In genomic region chr12:113260127-113260526, GRCh38 we compare ENCODE assay signal across 11 cellular contexts. TPM values are rescaled to one million over a fixed set of nuclear protein-coding genes. Genes with fewer than 3 reads are reported as not detected.
DNase-seq lines count a peak whose midpoint lies in the region; ATAC-seq, FAIRE-seq and TF ChIP-seq lines count a peak whose summit lies in the region.
"Had no signal": no experiment of that assay in that cellular context is flagged by ENCODE, and none has a peak within 500 bp of the region (broad histone marks: within the 10 kb centered on the region; RNA-seq: fewer than 3 reads in every experiment).

No MANE protein-coding gene starts in this region.

- H3K4me2 ChIP-seq in K562 (ENCODE audit: insufficient read depth, low read length), result no peak overlapping the region

- H3K27ac Mint-ChIP-seq in activated naive CD8-positive, alpha-beta T cell, result peak overlapping the region; percentile 83
- no peak overlapping the region for H3K27ac Mint-ChIP-seq in activated naive CD8-positive, alpha-beta T cell treated with anti-CD3 and anti-CD28 coated beads, Interleukin-2, amount 50 U/mL, for 24 hours
- H3K27ac Mint-ChIP-seq: effector memory CD8-positive, alpha-beta T cell had no signal

- TF ChIP-seq CTCF in K562 (IDR thresholded peaks at IDR 0.05 in 2 of 3, conservative IDR thresholded peaks at IDR 0.05 in 1 of 3; ENCODE audit: insufficient read depth in 2 of 3, low read depth in 1 of 3, low read length in 3 of 3) (no peak), upper lobe of left lung (IDR thresholded peaks at IDR 0.05) (no peak)

- FAIRE-seq in K562 (lab: Jason Lieb, UNC), result no peak
- FAIRE-seq: H1 had no signal

- H3K9me3 Mint-ChIP-seq in activated naive CD8-positive, alpha-beta T cell (ENCODE audit: low read depth), result no peaks in the 10 kb centered on the region
- H3K9me3 Mint-ChIP-seq in activated naive CD8-positive, alpha-beta T cell treated with anti-CD3 and anti-CD28 coated beads, Interleukin-2, amount 50 U/mL, for 24 hours, result no peaks in the 10 kb centered on the region
- H3K9me3 Mint-ChIP-seq: effector memory CD8-positive, alpha-beta T cell had no signal

- no peak for TF ChIP-seq EP300 in K562 (IDR thresholded peaks at IDR 0.05; ENCODE audit: low read length)
- no peak for TF ChIP-seq EP300 in upper lobe of left lung (IDR thresholded peaks at IDR 0.05)

- no peak overlapping the region for H3K4me3 ChIP-seq in K562
- H3K4me3 ChIP-seq in upper lobe of left lung, result no peak overlapping the region

- TF ChIP-seq POLR2A in K562 (conservative IDR thresholded peaks at IDR 0.05) (no peak), upper lobe of left lung (IDR thresholded peaks at IDR 0.05) (no peak)

- intact Hi-C loops in K562 (cut with micrococcal nuclease), result no loop called here

- no peak for ATAC-seq in activated naive CD8-positive, alpha-beta T cell treated with anti-CD3 and anti-CD28 coated beads, Interleukin-2, amount 50 U/mL, for 24 hours
- no peak for ATAC-seq in K562
- no peak for ATAC-seq in upper lobe of left lung (ENCODE audit: low FRiP score in 2 of 2)
- ATAC-seq in HG03025 (IDR thresholded peaks at IDR 0.05; ENCODE audit: low FRiP score, unreplicated experiment), result no peak
- ATAC-seq: effector memory CD8-positive, alpha-beta T cell had no signal

- CTCF ChIA-PET in K562 (lab: Yijun Ruan, JAX; ENCODE audit: low intra/inter-chr PET ratio), result no interaction called here

- H2AFZ ChIP-seq in K562 (ENCODE audit: low read depth, low read length), result no peak overlapping the region

- no peaks in the 10 kb centered on the region for H3K27me3 Mint-ChIP-seq in activated naive CD8-positive, alpha-beta T cell
- no peaks in the 10 kb centered on the region for H3K27me3 Mint-ChIP-seq in activated naive CD8-positive, alpha-beta T cell treated with anti-CD3 and anti-CD28 coated beads, Interleukin-2, amount 50 U/mL, for 24 hours
- H3K27me3 Mint-ChIP-seq: effector memory CD8-positive, alpha-beta T cell had no signal

- H3K36me3 Mint-ChIP-seq in activated naive CD8-positive, alpha-beta T cell, result peaks cover 3% of the 10 kb centered on the region
- H3K36me3 Mint-ChIP-seq in activated naive CD8-positive, alpha-beta T cell treated with anti-CD3 and anti-CD28 coated beads, Interleukin-2, amount 50 U/mL, for 24 hours (ENCODE audit: low read depth), result peaks cover 27% of the 10 kb centered on the region

- peaks cover 0 to 4% of the 10 kb centered on the region in 2 experiments; a peak in 3 of 5 replicates for H3K4me1 ChIP-seq in K562 (replicated peaks in 1 of 2; ENCODE audit: control insufficient read depth in 2 of 2, insufficient read depth in 2 of 2, low read length in 2 of 2)
- H3K4me1 ChIP-seq in upper lobe of left lung, result peaks cover 27 to 47% (median 41%) of the 10 kb centered on the region in 4 donors

- peak overlapping the region; percentile 27 for H3K4me3 Mint-ChIP-seq in activated naive CD8-positive, alpha-beta T cell
- H3K4me3 Mint-ChIP-seq in activated naive CD8-positive, alpha-beta T cell treated with anti-CD3 and anti-CD28 coated beads, Interleukin-2, amount 50 U/mL, for 24 hours, result no peak overlapping the region
- H3K4me3 Mint-ChIP-seq: effector memory CD8-positive, alpha-beta T cell had no signal

- H3K9me3 ChIP-seq in K562 (replicated peaks; ENCODE audit: control insufficient read depth, insufficient read depth, low read depth, low read length) (no peaks in the 10 kb centered on the region), upper lobe of left lung (no peaks in the 10 kb centered on the region)

- no TSS peak for BruUV-seq in K562 (replicated peaks; lab: Mats Ljungman, UMichigan)

- H3K9ac ChIP-seq in K562 (ENCODE audit: insufficient read depth in 1 of 2, low read depth in 2 of 2, low read length in 2 of 2), result peak overlapping the region in 1 of 2 experiments; percentile 57; a peak in 2 of 4 replicates

- no peaks in the 10 kb centered on the region for H3K9me1 ChIP-seq in K562 (ENCODE audit: control insufficient read depth, insufficient read depth, low read length)

- in situ Hi-C loops in K562 (cut with MboI), result no loop called here

- H3K4me1 Mint-ChIP-seq in activated naive CD8-positive, alpha-beta T cell (ENCODE audit: low read depth), result peaks cover 42% of the 10 kb centered on the region
- peaks cover 53% of the 10 kb centered on the region for H3K4me1 Mint-ChIP-seq in activated naive CD8-positive, alpha-beta T cell treated with anti-CD3 and anti-CD28 coated beads, Interleukin-2, amount 50 U/mL, for 24 hours

- no peaks in the 10 kb centered on the region for H3K79me2 ChIP-seq in K562 (ENCODE audit: control insufficient read depth, insufficient read depth, low read length)

- no peak overlapping the region for H3K27ac ChIP-seq in K562 (ENCODE audit: extremely low read depth, low read depth, low read length)
- H3K27ac ChIP-seq in upper lobe of left lung, result peak overlapping the region; percentile 13 to 79 (median 59)
- H3K27ac ChIP-seq: C4-2B had no signal

- H3K27me3 ChIP-seq in K562 (ENCODE audit: control insufficient read depth in 2 of 2, insufficient read depth in 2 of 2, low read length in 2 of 2) (no peaks in the 10 kb centered on the region), upper lobe of left lung (no peaks in the 10 kb centered on the region)

- no peaks in the 10 kb centered on the region for H4K20me1 ChIP-seq in K562 (replicated peaks; ENCODE audit: control insufficient read depth, insufficient read depth, low read length)

- no peak for DNase-seq in activated naive CD8-positive, alpha-beta T cell treated with anti-CD3 and anti-CD28 coated beads, Interleukin-2, amount 50 U/mL, for 24 hours
- DNase-seq in K562 (ENCODE audit: extremely low read depth in 1 of 4, low spot score in 3 of 4), result no peak
- DNase-seq in midbrain (lab: John Stamatoyannopoulos, UW), result peak; percentile 50
- DNase-seq in upper lobe of left lung, result no peak
- no peak for DNase-seq in NCI-H128 (lab: John Stamatoyannopoulos, UW; ENCODE audit: unreplicated experiment)
- no peak for DNase-seq in activated effector memory CD4-positive, alpha-beta T cell treated with anti-CD3 and anti-CD28 coated beads, Interleukin-2, amount 50 U/mL, for 16 hours
- DNase-seq: effector memory CD8-positive, alpha-beta T cell had no signal

- POLR2A ChIA-PET in K562 (lab: Yijun Ruan, JAX), result interaction anchor here (0.8 kb wide), 2 partner anchors 10 to 28 kb away, joined by 3 to 6 read pairs; no protein-coding TSS in a partner anchor

- WGBS in K562 (ENCODE audit: insufficient coverage, low coverage, missing lambda C conversion rate), result 69% methylated on average over 5 of the region's 5 CpGs
- WGBS in upper lobe of left lung, 2 donors, result 40 to 65% methylated on average over 3 to 5 of the region's 5 CpGs

- TF ChIP-seq RAD21 in K562 (CRISPR knock-in tag; conservative IDR thresholded peaks at IDR 0.05 in 1 of 2, IDR thresholded peaks at IDR 0.05 in 1 of 2), result no peak

- H3K36me3 ChIP-seq in K562 (ENCODE audit: control insufficient read depth, insufficient read depth, low read length) (peaks cover 16% of the 10 kb centered on the region; the same call in 1 of the 3 replicates), upper lobe of left lung (no peaks in the 10 kb centered on the region)

TF ChIP-seq in K562, 482 proteins besides CTCF, POLR2A, EP300 and RAD21 (continues in another document):
- TF ChIP-seq, protein P1, sequence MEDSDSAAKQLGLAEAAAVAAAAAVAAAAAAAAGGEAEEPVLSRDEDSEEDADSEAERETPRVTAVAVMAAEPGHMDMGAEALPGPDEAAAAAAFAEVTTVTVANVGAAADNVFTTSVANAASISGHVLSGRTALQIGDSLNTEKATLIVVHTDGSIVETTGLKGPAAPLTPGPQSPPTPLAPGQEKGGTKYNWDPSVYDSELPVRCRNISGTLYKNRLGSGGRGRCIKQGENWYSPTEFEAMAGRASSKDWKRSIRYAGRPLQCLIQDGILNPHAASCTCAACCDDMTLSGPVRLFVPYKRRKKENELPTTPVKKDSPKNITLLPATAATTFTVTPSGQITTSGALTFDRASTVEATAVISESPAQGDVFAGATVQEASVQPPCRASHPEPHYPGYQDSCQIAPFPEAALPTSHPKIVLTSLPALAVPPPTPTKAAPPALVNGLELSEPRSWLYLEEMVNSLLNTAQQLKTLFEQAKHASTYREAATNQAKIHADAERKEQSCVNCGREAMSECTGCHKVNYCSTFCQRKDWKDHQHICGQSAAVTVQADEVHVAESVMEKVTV (CRISPR knock-in tag; IDR thresholded peaks at IDR 0.05), result 0 out of 2 replicates have a peak, but pooled peaks have one; percentile 21

RNA-seq across cellular contexts. Expression of gene TPCN1, which starts 38.9 kb away (rescaled TPM):
- total RNA-seq in K562 (2011; cell fraction: chromatin; rRNA removed; ENCODE audit: low replicate concordance), result 112 and 252 TPM in 2 replicates
- 110 and 123 TPM in 2 replicates for total RNA-seq in K562 (2011; cell fraction: nucleolus; rRNA removed)
- total RNA-seq in K562 (2011; cell fraction: nucleoplasm; rRNA removed), result 98.7 and 108 TPM in 2 replicates
- 6.4 and 9.2 TPM in 2 replicates for total RNA-seq in K562 (2014; rRNA removed)
- total RNA-seq in K562 (2014; rRNA removed; fragmentation: Illumina TruSeq; extraction: Trizol), result 5.5 and 6.1 TPM in 2 replicates
- total RNA-seq in K562 (2015; rRNA removed; fragmentation: Illumina TruSeq; extraction: Trizol), result 7.4 and 7.8 TPM in 2 replicates
- total RNA-seq in K562 (2021), result 23.8 and 27.2 TPM in 2 replicates
- 12.8 and 18.9 TPM in 2 replicates for polyA plus RNA-seq in K562 (2011; rRNA removed)
- 8.0 and 10.3 TPM in 2 replicates for polyA plus RNA-seq in K562 (2011; cell fraction: cytosol; rRNA removed)
- 137 and 160 TPM in 2 replicates for polyA plus RNA-seq in K562 (2011; cell fraction: nucleus; rRNA removed)
- 20.9 and 33.9 TPM in 2 replicates for polyA plus RNA-seq in K562 (2012)
- polyA plus RNA-seq in K562 (2014; fragmentation: Illumina TruSeq; extraction: Trizol), result 16.2 and 17.0 TPM in 2 replicates
- 1 to 10 TPM in 1 of 2 experiments, under 1 TPM in 1; 0.80 to 1.1 TPM for polyA plus RNA-seq in K562 (2014; fragmentation: Nextera tagmentation; extraction: Ambion mirVana)
- 19.2 and 19.3 TPM in 2 replicates for polyA plus RNA-seq in K562 (2014; rRNA removed)
- polyA minus RNA-seq in K562 (2011; rRNA and poly(A)+ RNA removed), result 7.8 and 12.1 TPM in 2 replicates
- polyA minus RNA-seq in K562 (2011; cell fraction: cytosol; rRNA and poly(A)+ RNA removed), result 17.9 and 21.8 TPM in 2 replicates
- 30.6 and 40.4 TPM in 2 replicates for polyA minus RNA-seq in K562 (2011; cell fraction: nucleus; rRNA and poly(A)+ RNA removed)
- total RNA-seq in upper lobe of left lung, result 100 to 1,000 TPM in 1 of 6 donors, 10 to 100 TPM in 5; 36.6 to 193 (median 52.2) TPM
